In the genomic region with DNA sequence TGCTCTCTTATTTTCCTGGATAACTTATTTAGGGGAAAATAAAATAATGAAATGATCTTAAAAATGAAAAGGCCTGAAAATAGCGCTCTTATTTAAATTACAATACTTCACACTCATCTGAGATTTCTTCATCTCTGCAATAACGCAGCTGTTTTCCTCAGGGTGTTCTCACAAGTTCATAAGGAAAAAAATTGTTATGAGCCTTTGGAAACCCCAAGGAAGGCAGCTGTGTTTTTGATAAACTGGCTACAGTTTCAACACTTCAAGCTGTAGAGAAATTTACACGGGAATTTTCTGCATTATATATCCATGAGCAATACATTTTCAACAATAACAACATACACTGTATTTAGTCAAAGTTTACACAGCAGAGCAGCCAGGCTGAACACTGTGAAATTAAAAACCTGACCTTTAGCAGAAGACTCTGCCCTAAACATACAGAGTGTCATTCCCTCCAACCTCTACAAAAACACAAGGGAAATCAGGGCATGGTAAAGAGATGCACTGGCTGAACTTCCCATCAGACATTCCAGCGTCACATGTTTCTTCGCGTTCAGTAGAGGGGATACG, we compare ENCODE assay signal across 15 cellular contexts.
"Had no signal": no experiment of that assay in that cellular context is flagged by ENCODE, and none has a peak within 500 bp of the region (broad histone marks: within the 10 kb centered on the region; RNA-seq: fewer than 3 reads in every experiment).

No MANE protein-coding gene starts in this region.

- H3K27ac ChIP-seq: dorsolateral prefrontal cortex, foreskin keratinocyte, spleen, thoracic aorta had no signal

- H3K4me1 ChIP-seq: foreskin keratinocyte, spleen had no signal

- H3K36me3 ChIP-seq: spleen, thoracic aorta had no signal

- DNase-seq: activated CD4-positive, alpha-beta memory T cell treated with anti-CD3 and anti-CD28 coated beads, Interleukin-2, amount 10 ng/mL, durations not matched to agents 7 days and 5 days; activated CD4-positive, alpha-beta T cell treated with anti-CD3 and anti-CD28 coated beads for 36 hours; activated naive CD4-positive, alpha-beta T cell treated with anti-CD3 and anti-CD28 coated beads, Interleukin-2, amount 10 ng/mL, durations not matched to agents 7 days and 5 days; activated T-cell treated with anti-CD3 and anti-CD28 coated beads, Interleukin-2, amount 50 U/mL, for 24 hours; dorsolateral prefrontal cortex; endodermal cell; foreskin keratinocyte; head of caudate nucleus; left colon; mammary epithelial cell; nucleus accumbens; right cardiac atrium; spleen; stimulated activated CD4-positive, alpha-beta T cell treated with anti-CD3 and anti-CD28 coated beads, Interleukin-1b, Interleukin-23, amount 100 ng/mL, for 48 hours had no signal

- H3K27me3 ChIP-seq: foreskin keratinocyte, spleen had no signal

- H3K9me3 ChIP-seq: spleen, thoracic aorta had no signal

- H3K4me3 ChIP-seq: dorsolateral prefrontal cortex, spleen, thoracic aorta had no signal
